ENCODE assay signal across 18 cellular contexts in genomic region chr1:41342774-41343355, GRCh38. TPM values are rescaled to one million over a fixed set of nuclear protein-coding genes. Genes with fewer than 3 reads are reported as not detected.
A peak's percentile ranks its signal among the peaks of the same experiment; 100 is the strongest.
DNase-seq lines count a peak whose midpoint lies in the region; ATAC-seq, FAIRE-seq and TF ChIP-seq lines count a peak whose summit lies in the region.
"Had no signal": no experiment of that assay in that cellular context is flagged by ENCODE, and none has a peak within 500 bp of the region (broad histone marks: within the 10 kb centered on the region; RNA-seq: fewer than 3 reads in every experiment).

No MANE protein-coding gene starts in this region.

- CTCF ChIA-PET in K562 (lab: Yijun Ruan, JAX; ENCODE audit: low intra/inter-chr PET ratio): no interaction called here
- CTCF ChIA-PET in HepG2 (lab: Yijun Ruan, JAX; ENCODE audit: low intra/inter-chr PET ratio, low total read pairs): no interaction called here

- H3K9me1 ChIP-seq in K562 (ENCODE audit: control insufficient read depth, insufficient read depth, low read length): no peaks in the 10 kb centered on the region

- POLR2A ChIA-PET in K562 (lab: Yijun Ruan, JAX): interaction anchor here (1.2 to 2.8 kb wide), 4 partner anchors 9 to 18 kb away, joined by 4 to 9 read pairs (median 5); no protein-coding TSS in a partner anchor
- POLR2A ChIA-PET in HepG2 (lab: Yijun Ruan, JAX): no interaction called here

- peaks cover 0 to 4% of the 10 kb centered on the region in 2 experiments; a peak in 3 of 5 replicates for H3K4me1 ChIP-seq in K562 (replicated peaks in 1 of 2; ENCODE audit: control insufficient read depth in 2 of 2, insufficient read depth in 2 of 2, low read length in 2 of 2)
- H3K4me1 ChIP-seq in HepG2 (ENCODE audit: insufficient read depth, low read length): no peaks in the 10 kb centered on the region
- H3K4me1 ChIP-seq in spleen: no peaks in the 10 kb centered on the region
- H3K4me1 ChIP-seq: tibial artery had no signal

- no peak overlapping the region for H3K9ac ChIP-seq in K562 (ENCODE audit: insufficient read depth in 1 of 2, low read depth in 2 of 2, low read length in 2 of 2)
- H3K9ac ChIP-seq in HepG2 (ENCODE audit: insufficient read depth, low read depth, low read length): no peak overlapping the region

- H4K20me1 ChIP-seq in K562 (replicated peaks; ENCODE audit: control insufficient read depth, insufficient read depth, low read length) (no peaks in the 10 kb centered on the region), HepG2 (ENCODE audit: insufficient read depth, low read length) (no peaks in the 10 kb centered on the region)

- no peak for TF ChIP-seq RAD21 in K562 (CRISPR knock-in tag; conservative IDR thresholded peaks at IDR 0.05 in 1 of 2, IDR thresholded peaks at IDR 0.05 in 1 of 2)
- TF ChIP-seq RAD21 in HepG2 (CRISPR knock-in tag; IDR thresholded peaks at IDR 0.05): no peak

- H3K27ac ChIP-seq in K562 (ENCODE audit: extremely low read depth, low read depth, low read length) (no peak overlapping the region), HepG2 (ENCODE audit: extremely low read length, insufficient read depth, low read length) (no peak overlapping the region), spleen (no peak overlapping the region)
- H3K27ac ChIP-seq: tibial artery, VCaP had no signal

- BruUV-seq in K562 (replicated peaks; lab: Mats Ljungman, UMichigan) (no TSS peak), HepG2 (replicated peaks; lab: Mats Ljungman, UMichigan) (no TSS peak)

- no peak for TF ChIP-seq EP300 in K562 (IDR thresholded peaks at IDR 0.05; ENCODE audit: low read length)
- no peak for TF ChIP-seq EP300 in HepG2 (IDR thresholded peaks at IDR 0.05; ENCODE audit: low read depth in 2 of 2, low read length in 2 of 2)
- no peak for TF ChIP-seq EP300 in HepG2 (CRISPR knock-in tag; IDR thresholded peaks at IDR 0.05; ENCODE audit: borderline replicate concordance)

- H3K36me3 ChIP-seq in K562 (ENCODE audit: control insufficient read depth, insufficient read depth, low read length) (no peaks in the 10 kb centered on the region), HepG2 (replicated peaks in 1 of 2; ENCODE audit: control insufficient read depth in 1 of 2, insufficient read depth in 2 of 2, low read length in 2 of 2) (no peaks in the 10 kb centered on the region), spleen (no peaks in the 10 kb centered on the region), MG63 (no peaks in the 10 kb centered on the region)
- H3K36me3 ChIP-seq: tibial artery had no signal

- ATAC-seq in K562 (no peak; the same call in 2 of the 3 replicates), HepG2 (no peak; the same call in 2 of the 3 replicates), GM18520 (IDR thresholded peaks at IDR 0.05; ENCODE audit: unreplicated experiment) (no peak)

- TF ChIP-seq CTCF in K562 (IDR thresholded peaks at IDR 0.05 in 2 of 3, conservative IDR thresholded peaks at IDR 0.05 in 1 of 3; ENCODE audit: insufficient read depth in 2 of 3, low read depth in 1 of 3, low read length in 3 of 3) (no peak), HepG2 (CRISPR knock-in tag; IDR thresholded peaks at IDR 0.05) (no peak), spleen (IDR thresholded peaks at IDR 0.05 in 8 of 11, conservative IDR thresholded peaks at IDR 0.05 in 3 of 11) (no peak)

- H2AFZ ChIP-seq in K562 (ENCODE audit: low read depth, low read length): no peak overlapping the region
- H2AFZ ChIP-seq in HepG2 (ENCODE audit: low read length): no peak overlapping the region

- TF ChIP-seq POLR2A in K562 (conservative IDR thresholded peaks at IDR 0.05) (no peak), HepG2 (IDR thresholded peaks at IDR 0.05; ENCODE audit: insufficient read depth in 1 of 2, low read depth in 2 of 2, low read length in 2 of 2) (no peak), spleen (IDR thresholded peaks at IDR 0.05) (no peak)

- peaks cover 0 to 7% of the 10 kb centered on the region in 2 experiments; a peak in 1 of 5 replicates for H3K27me3 ChIP-seq in K562 (ENCODE audit: control insufficient read depth in 2 of 2, insufficient read depth in 2 of 2, low read length in 2 of 2)
- H3K27me3 ChIP-seq in HepG2 (ENCODE audit: control insufficient read depth in 1 of 2, insufficient read depth in 2 of 2, low read length in 2 of 2): peaks cover 0 to 3% of the 10 kb centered on the region in 2 experiments; a peak in 1 of 5 replicates
- H3K27me3 ChIP-seq in spleen (replicated peaks in 1 of 7): peaks cover 0 to 12% (median 0%) of the 10 kb centered on the region in 7 donors
- H3K27me3 ChIP-seq in MG63: no peaks in the 10 kb centered on the region

- peak; percentile 38 for DNase-seq in activated CD8-positive, alpha-beta memory T cell treated with anti-CD3 and anti-CD28 coated beads for 24 hours
- no peak for DNase-seq in activated CD8-positive, alpha-beta memory T cell treated with anti-CD3 and anti-CD28 coated beads, Interleukin-2, amount 50 U/mL, for 4 hours
- DNase-seq in K562 (ENCODE audit: extremely low read depth in 1 of 4, low spot score in 3 of 4) (no peak), HepG2 (ENCODE audit: low spot score) (no peak), spleen (peak; percentile 27), MG63 (no peak), NCI-H1694 (lab: John Stamatoyannopoulos, UW) (no peak)
- DNase-seq: 8988T; activated CD4-positive, alpha-beta T cell treated with anti-CD3 and anti-CD28 coated beads, Interleukin-2, amount 10 ng/mL, durations not matched to agents 24 days and 14 days; caudate nucleus; glutamatergic neuron; Kasumi-1; naive B cell; NCI-H1092; tibial artery had no signal

- no peak overlapping the region for H3K4me3 ChIP-seq in K562
- no peak overlapping the region for H3K4me3 ChIP-seq in HepG2 (replicated peaks in 1 of 3; ENCODE audit: insufficient read depth in 1 of 3, low read depth in 2 of 3, low read length in 3 of 3)
- H3K4me3 ChIP-seq in spleen: no peak overlapping the region
- no peak overlapping the region for H3K4me3 ChIP-seq in MG63
- H3K4me3 ChIP-seq: tibial artery had no signal

- in situ Hi-C loops in K562 (cut with MboI) (no loop called here), HepG2 (cut with HindIII; ENCODE audit: extremely low pct_ligation_motif_present, low pct_unique_long_range_greater_than_20kb) (no loop called here)

- no peak for FAIRE-seq in K562 (lab: Jason Lieb, UNC)
- FAIRE-seq in HepG2 (lab: Jason Lieb, UNC): no peak

- H3K9me3 ChIP-seq in K562 (replicated peaks; ENCODE audit: control insufficient read depth, insufficient read depth, low read depth, low read length) (no peaks in the 10 kb centered on the region), HepG2 (ENCODE audit: low read length) (no peaks in the 10 kb centered on the region), spleen (peaks cover 0 to 24% (median 19%) of the 10 kb centered on the region in 8 donors), MG63 (peaks cover 15% of the 10 kb centered on the region)

- no peaks in the 10 kb centered on the region for H3K79me2 ChIP-seq in K562 (ENCODE audit: control insufficient read depth, insufficient read depth, low read length)
- no peaks in the 10 kb centered on the region for H3K79me2 ChIP-seq in HepG2 (ENCODE audit: insufficient read depth, low read length)

- intact Hi-C loops in K562 (cut with micrococcal nuclease) (no loop called here), HepG2 (cut with micrococcal nuclease; ENCODE audit: unreplicated experiment) (no loop called here), spleen (cut with DNase I; ENCODE audit: low total_unique reads) (no loop called here)

- 14% methylated on average over 5 of the region's 5 CpGs for WGBS in K562 (ENCODE audit: insufficient coverage, low coverage, missing lambda C conversion rate)
- 28% methylated on average over 5 of the region's 5 CpGs for WGBS in HepG2 (ENCODE audit: low lambda C conversion rate)
- 63 to 78% (median 68%) methylated on average over 5 of the region's 5 CpGs for WGBS in spleen, 5 donors

- H3K4me2 ChIP-seq in K562 (ENCODE audit: insufficient read depth, low read length) (no peak overlapping the region), HepG2 (ENCODE audit: low read depth, low read length) (no peak overlapping the region)

RNA-seq across cellular contexts. Expression of gene FOXO6, which starts 18.4 kb away (rescaled TPM):
- not detected in 2 replicates for total RNA-seq in K562 (2011; cell fraction: chromatin; rRNA removed; ENCODE audit: low replicate concordance)
- total RNA-seq in K562 (2011; cell fraction: nucleolus; rRNA removed): 0.17 and 0.53 TPM in 2 replicates
- total RNA-seq in K562 (2011; cell fraction: nucleoplasm; rRNA removed): not detected in 2 replicates
- total RNA-seq in K562 (2014; rRNA removed) (0.08 TPM in 1 of 2 replicates, not detected in the other), K562 (2014; rRNA removed; fragmentation: Illumina TruSeq; extraction: Trizol) (not detected in 2 replicates), K562 (2015; rRNA removed; fragmentation: Illumina TruSeq; extraction: Trizol) (0.04 TPM in 1 of 2 replicates, not detected in the other), K562 (2021) (0.31 and 0.38 TPM in 2 replicates), HepG2 (2016; rRNA removed; fragmentation: Illumina TruSeq; extraction: Trizol) (0.13 TPM in 1 of 2 replicates, not detected in the other), spleen (1 to 10 TPM in 2 of 7 donors, under 1 TPM in 4, not detected in 1; 0.26 to 1.6 (median 0.41) TPM)
- polyA plus RNA-seq in K562 (2011; rRNA removed) (not detected in 2 replicates), K562 (2014; fragmentation: Illumina TruSeq; extraction: Trizol) (0.10 TPM in 1 of 2 replicates, not detected in the other), K562 (2014; fragmentation: Nextera tagmentation; extraction: Ambion mirVana) (not detected), K562 (2014; rRNA removed) (0.13 and 0.43 TPM in 2 replicates), HepG2 (2011; rRNA removed) (not detected in 2 replicates), spleen (under 1 TPM; 0.14 to 0.20 (median 0.19) TPM)
- not detected in 2 replicates for polyA plus RNA-seq in K562 (2011; cell fraction: cytosol; rRNA removed)
- polyA plus RNA-seq in K562 (2011; cell fraction: nucleus; rRNA removed): 0.04 and 0.06 TPM in 2 replicates
- polyA plus RNA-seq in K562 (2012): 0.18 and 0.51 TPM in 2 replicates
- polyA minus RNA-seq in K562 (2011; rRNA and poly(A)+ RNA removed): 0.14 TPM in 1 of 2 replicates, not detected in the other
- polyA minus RNA-seq in K562 (2011; cell fraction: cytosol; rRNA and poly(A)+ RNA removed): not detected in 2 replicates
- polyA minus RNA-seq in K562 (2011; cell fraction: nucleus; rRNA and poly(A)+ RNA removed): 0.22 and 0.27 TPM in 2 replicates
- total RNA-seq in HepG2 (2016; cell fraction: cytosol; rRNA removed; fragmentation: Illumina TruSeq; extraction: Trizol; ENCODE audit: low read depth): not detected in 2 replicates
- 0.06 TPM in 1 of 2 replicates, not detected in the other for total RNA-seq in HepG2 (2016; cell fraction: insoluble cytoplasmic fraction; rRNA removed; fragmentation: Illumina TruSeq; extraction: Trizol)
- 0.07 TPM in 1 of 2 replicates, not detected in the other for total RNA-seq in HepG2 (2016; cell fraction: membrane; rRNA removed; fragmentation: Illumina TruSeq; extraction: Trizol)
- 0.25 TPM in 1 of 2 replicates, not detected in the other for total RNA-seq in HepG2 (2016; cell fraction: nucleus; rRNA removed; fragmentation: Illumina TruSeq; extraction: Trizol)
- not detected in 2 replicates for polyA plus RNA-seq in HepG2 (2011; cell fraction: cytosol; rRNA removed)
- not detected in 2 replicates for polyA plus RNA-seq in HepG2 (2011; cell fraction: nucleus; rRNA removed)
- polyA plus RNA-seq in HepG2 (2012): 0.07 TPM in 1 of 2 replicates, not detected in the other
- not detected in 2 replicates for polyA plus RNA-seq in HepG2 (2016; cell fraction: cytosol; fragmentation: Illumina TruSeq; extraction: Trizol; ENCODE audit: low read depth)
- polyA plus RNA-seq in HepG2 (2016; cell fraction: insoluble cytoplasmic fraction; fragmentation: Illumina TruSeq; extraction: Trizol; ENCODE audit: low read depth): 0.11 and 0.15 TPM in 2 replicates
- 0.06 TPM in 1 of 2 replicates, not detected in the other for polyA plus RNA-seq in HepG2 (2016; cell fraction: membrane; fragmentation: Illumina TruSeq; extraction: Trizol; ENCODE audit: low read depth)
- not detected in 2 replicates for polyA plus RNA-seq in HepG2 (2016; cell fraction: nucleus; fragmentation: Illumina TruSeq; extraction: Trizol; ENCODE audit: insufficient read depth, low read depth)
- polyA minus RNA-seq in HepG2 (2011; rRNA and poly(A)+ RNA removed; ENCODE audit: low replicate concordance): 0.54 TPM in 1 of 2 replicates, not detected in the other
- polyA minus RNA-seq in HepG2 (2011; cell fraction: cytosol; rRNA and poly(A)+ RNA removed): not detected in 2 replicates
- polyA minus RNA-seq in HepG2 (2011; cell fraction: nucleus; rRNA and poly(A)+ RNA removed): not detected in 2 replicates
- not detected in 2 replicates for total RNA-seq in MG63 (2014; rRNA removed; shearing (Covaris generic); ENCODE audit: low replicate concordance)
- total RNA-seq: activated CD4-positive, alpha-beta T cell treated with anti-CD3 and anti-CD28 coated beads, Interleukin-2, amount 10 ng/mL, durations not matched to agents 24 days and 14 days; dermis blood vessel endothelial cell had no signal

Comparison
In these comparisons a context has a peak if more than half of its experiments do, and no peak if none do; other contexts are left out.
1. DNase-seq: peak in activated CD8-positive, alpha-beta memory T cell treated with anti-CD3 and anti-CD28 coated beads for 24 hours (single experiment) and spleen (single experiment); none in activated CD8-positive, alpha-beta memory T cell treated with anti-CD3 and anti-CD28 coated beads, Interleukin-2, amount 50 U/mL, for 4 hours (single experiment), K562 (0 of 4), HepG2 (single experiment), MG63 (single experiment) and NCI-H1694 (single experiment).